In genomic region chr14:69073925-69074324, GRCh38 we compare ENCODE assay signal across 20 cellular contexts.
DNase-seq lines count a peak whose midpoint lies in the region; ATAC-seq, FAIRE-seq and TF ChIP-seq lines count a peak whose summit lies in the region.
"Had no signal": no experiment of that assay in that cellular context is flagged by ENCODE, and none has a peak within 500 bp of the region (broad histone marks: within the 10 kb centered on the region; RNA-seq: fewer than 3 reads in every experiment).

No MANE protein-coding gene starts in this region.

- H3K27ac ChIP-seq in upper lobe of right lung, result no peak overlapping the region
- no peak overlapping the region for H3K27ac ChIP-seq in endodermal cell (ENCODE audit: low read depth, low read length)
- H3K27ac ChIP-seq: BLaER1, KMS-11, Peyer's patch had no signal

- H3K9ac ChIP-seq in endodermal cell (ENCODE audit: extremely low read depth, low read length, poor library complexity, severe bottlenecking), result no peak overlapping the region
- H3K9ac ChIP-seq: BLaER1, KMS-11 had no signal

- no peak for ATAC-seq in activated T-cell treated with anti-CD3 and anti-CD28 coated beads, Interleukin-2, amount 50 U/mL, for 72 hours (replicated peaks in 1 of 2)
- ATAC-seq in activated T-cell treated with anti-CD3 and anti-CD28 coated beads, Interleukin-2, amount 50 U/mL, for 4 hours, result no peak
- ATAC-seq in activated T-helper 17 cell treated with anti-CD3 and anti-CD28 coated beads, Interleukin-2, amount 50 U/mL, for 72 hours (replicated peaks), result no peak
- ATAC-seq in upper lobe of right lung, result peak; percentile 53
- ATAC-seq: CD8-positive, alpha-beta T cell; HepG2 had no signal

- no peak overlapping the region for H3K4me3 Mint-ChIP-seq in activated T-cell treated with anti-CD3 and anti-CD28 coated beads, Interleukin-2, amount 50 U/mL, for 72 hours
- H3K4me3 Mint-ChIP-seq in activated T-cell treated with anti-CD3 and anti-CD28 coated beads, Interleukin-2, amount 50 U/mL, for 4 hours, result no peak overlapping the region
- H3K4me3 Mint-ChIP-seq in activated T-helper 17 cell treated with anti-CD3 and anti-CD28 coated beads, Interleukin-2, amount 50 U/mL, for 72 hours, result no peak overlapping the region
- H3K4me3 Mint-ChIP-seq in endodermal cell, result no peak overlapping the region
- H3K4me3 Mint-ChIP-seq: CD8-positive, alpha-beta T cell had no signal

- H3K4me3 ChIP-seq in upper lobe of right lung (no peak overlapping the region), endodermal cell (ENCODE audit: low read length) (no peak overlapping the region)
- H3K4me3 ChIP-seq: BLaER1, Peyer's patch had no signal

- no peaks in the 10 kb centered on the region for H3K9me3 Mint-ChIP-seq in activated T-cell treated with anti-CD3 and anti-CD28 coated beads, Interleukin-2, amount 50 U/mL, for 72 hours
- no peaks in the 10 kb centered on the region for H3K9me3 Mint-ChIP-seq in activated T-cell treated with anti-CD3 and anti-CD28 coated beads, Interleukin-2, amount 50 U/mL, for 4 hours
- H3K9me3 Mint-ChIP-seq in activated T-helper 17 cell treated with anti-CD3 and anti-CD28 coated beads, Interleukin-2, amount 50 U/mL, for 72 hours, result no peaks in the 10 kb centered on the region
- H3K9me3 Mint-ChIP-seq in endodermal cell, result no peaks in the 10 kb centered on the region
- H3K9me3 Mint-ChIP-seq: CD8-positive, alpha-beta T cell had no signal

- intact Hi-C loops in upper lobe of right lung (cut with DNase I), result no loop called here

- H3K4me1 ChIP-seq in upper lobe of right lung (peaks cover 14% of the 10 kb centered on the region), endodermal cell (ENCODE audit: control insufficient read depth, insufficient read depth, low read length) (peaks cover 3% of the 10 kb centered on the region)
- H3K4me1 ChIP-seq: BLaER1, Peyer's patch had no signal

- 83 to 100% methylated on average over 1 of the region's 1 CpG for WGBS in endodermal cell (ENCODE audit: insufficient coverage in 1 of 2, insufficient read length in 1 of 2), 2 experiments

- FAIRE-seq in GM19239 (lab: Jason Lieb, UNC), result no peak
- FAIRE-seq: HepG2 had no signal

- TF ChIP-seq CTCF in upper lobe of right lung (IDR thresholded peaks at IDR 0.05), result no peak
- no peak for TF ChIP-seq CTCF in endodermal cell (conservative IDR thresholded peaks at IDR 0.05)

- H3K36me3 Mint-ChIP-seq in activated T-cell treated with anti-CD3 and anti-CD28 coated beads, Interleukin-2, amount 50 U/mL, for 72 hours (ENCODE audit: insufficient read depth in 2 of 2), result peaks cover 0 to 3% of the 10 kb centered on the region in 2 donors
- peaks cover 47% of the 10 kb centered on the region for H3K36me3 Mint-ChIP-seq in activated T-cell treated with anti-CD3 and anti-CD28 coated beads, Interleukin-2, amount 50 U/mL, for 4 hours (ENCODE audit: insufficient read depth)
- H3K36me3 Mint-ChIP-seq in activated T-helper 17 cell treated with anti-CD3 and anti-CD28 coated beads, Interleukin-2, amount 50 U/mL, for 72 hours (ENCODE audit: low read depth), result peaks cover 80% of the 10 kb centered on the region
- peaks cover 62% of the 10 kb centered on the region for H3K36me3 Mint-ChIP-seq in endodermal cell (ENCODE audit: low read depth)

- DNase-seq in activated T-cell treated with anti-CD3 and anti-CD28 coated beads, Interleukin-2, amount 50 U/mL, for 72 hours, result no peak
- no peak for DNase-seq in activated T-cell treated with anti-CD3 and anti-CD28 coated beads, Interleukin-2, amount 50 U/mL, for 4 hours
- DNase-seq in NOMO-1 treated with DMSO at 0.1 percent for 48 hours (lab: John Stamatoyannopoulos, UW; ENCODE audit: unreplicated experiment) (peak; percentile 69), upper lobe of right lung (no peak), NCI-H1105 (lab: John Stamatoyannopoulos, UW) (no peak), GM19239 (ENCODE audit: insufficient read length, low spot score) (no peak), endodermal cell (no peak)
- DNase-seq: 8988T; CD8-positive, alpha-beta T cell; DMS79; HCEC 1CT; NCI-H1417; NCI-H187 treated with DMSO at 0.1 percent for 48 hours; NCI-H446 treated with DMSO at 0.1 percent for 48 hours; Peyer's patch; Right ventricle myocardium superior had no signal

- H3K36me3 ChIP-seq in upper lobe of right lung (peaks cover 35% of the 10 kb centered on the region), endodermal cell (ENCODE audit: control insufficient read depth, insufficient read depth, low read length) (peaks cover 79% of the 10 kb centered on the region)

- H3K27ac Mint-ChIP-seq in activated T-cell treated with anti-CD3 and anti-CD28 coated beads, Interleukin-2, amount 50 U/mL, for 72 hours, result peak overlapping the region; percentile 11
- H3K27ac Mint-ChIP-seq in activated T-helper 17 cell treated with anti-CD3 and anti-CD28 coated beads, Interleukin-2, amount 50 U/mL, for 72 hours, result peak overlapping the region; percentile 20
- H3K27ac Mint-ChIP-seq in endodermal cell, result no peak overlapping the region
- H3K27ac Mint-ChIP-seq: CD8-positive, alpha-beta T cell had no signal

- peaks cover 30% of the 10 kb centered on the region for H3K4me1 Mint-ChIP-seq in activated T-cell treated with anti-CD3 and anti-CD28 coated beads, Interleukin-2, amount 50 U/mL, for 72 hours (ENCODE audit: low read depth)
- H3K4me1 Mint-ChIP-seq in activated T-cell treated with anti-CD3 and anti-CD28 coated beads, Interleukin-2, amount 50 U/mL, for 4 hours (ENCODE audit: low read depth), result peaks cover 16% of the 10 kb centered on the region
- H3K4me1 Mint-ChIP-seq in activated T-helper 17 cell treated with anti-CD3 and anti-CD28 coated beads, Interleukin-2, amount 50 U/mL, for 72 hours, result no peaks in the 10 kb centered on the region
- H3K4me1 Mint-ChIP-seq in endodermal cell, result peaks cover 20% of the 10 kb centered on the region

- H3K27me3 Mint-ChIP-seq in activated T-cell treated with anti-CD3 and anti-CD28 coated beads, Interleukin-2, amount 50 U/mL, for 72 hours (ENCODE audit: low read depth), result no peaks in the 10 kb centered on the region
- no peaks in the 10 kb centered on the region for H3K27me3 Mint-ChIP-seq in activated T-cell treated with anti-CD3 and anti-CD28 coated beads, Interleukin-2, amount 50 U/mL, for 4 hours (ENCODE audit: low read depth)
- H3K27me3 Mint-ChIP-seq in activated T-helper 17 cell treated with anti-CD3 and anti-CD28 coated beads, Interleukin-2, amount 50 U/mL, for 72 hours, result no peaks in the 10 kb centered on the region
- no peaks in the 10 kb centered on the region for H3K27me3 Mint-ChIP-seq in endodermal cell (ENCODE audit: insufficient read depth)

- no peaks in the 10 kb centered on the region for H3K9me3 ChIP-seq in upper lobe of right lung
- H3K9me3 ChIP-seq in endodermal cell (ENCODE audit: control insufficient read depth, low read length), result no peaks in the 10 kb centered on the region
- H3K9me3 ChIP-seq: BLaER1, Peyer's patch had no signal

- H3K27me3 ChIP-seq in upper lobe of right lung (no peaks in the 10 kb centered on the region), endodermal cell (ENCODE audit: control insufficient read depth, insufficient read depth, low read length, poor library complexity, severe bottlenecking) (no peaks in the 10 kb centered on the region)
- H3K27me3 ChIP-seq: BLaER1, Peyer's patch had no signal
